ENCODE assay signal across 7 cellular contexts in the genomic region with DNA sequence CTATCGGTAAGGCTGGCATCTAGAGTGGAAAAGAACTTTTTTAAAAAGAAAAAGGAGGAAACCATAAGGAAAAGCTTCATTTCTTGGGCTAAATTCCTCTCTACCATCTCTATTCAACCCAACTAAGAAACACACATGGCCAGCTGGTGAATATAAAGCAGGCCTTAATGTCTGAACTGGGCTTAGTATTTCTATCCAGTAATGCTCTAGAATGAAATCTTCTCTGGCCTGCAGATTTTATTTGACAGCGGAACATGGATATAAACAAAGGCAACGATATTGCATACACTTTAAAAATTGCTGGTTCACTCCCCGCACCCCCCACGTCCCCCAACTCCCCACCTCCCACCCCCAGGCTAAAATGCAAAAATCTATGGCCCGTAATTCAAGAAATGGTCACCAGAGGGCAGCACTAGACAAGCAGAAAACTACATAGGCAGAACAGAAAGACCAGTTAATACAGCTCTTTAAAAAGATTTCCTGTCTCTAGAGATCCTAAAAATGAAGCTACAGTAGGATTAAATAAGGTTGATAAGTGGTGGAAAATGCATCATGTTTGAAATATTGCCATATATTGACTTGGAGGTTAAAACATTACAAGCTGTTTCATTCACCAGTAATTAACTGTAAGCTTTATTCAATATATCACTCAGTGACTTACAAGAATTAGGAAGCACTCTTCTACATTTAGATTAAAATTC.
DNase-seq lines count a peak whose midpoint lies in the region; ATAC-seq and TF ChIP-seq lines count a peak whose summit lies in the region.

No MANE protein-coding gene starts in this region.

- no peaks in the 10 kb centered on the region for H3K9me3 Mint-ChIP-seq in activated T-cell treated with anti-CD3 and anti-CD28 coated beads, Interleukin-2, amount 50 U/mL, for 24 hours

- DNase-seq in GM10266 (ENCODE audit: extremely low spot score) (peak; percentile 40), NOMO-1 treated with DMSO at 0.1 percent for 48 hours (lab: John Stamatoyannopoulos, UW; ENCODE audit: unreplicated experiment) (peak; percentile 58), foreskin keratinocyte (peak in 1 of 2 donors; percentile 36), HPDE6-E6E7 (ENCODE audit: extremely low spot score) (no peak)
- DNase-seq in activated T-cell treated with anti-CD3 and anti-CD28 coated beads, Interleukin-2, amount 50 U/mL, for 24 hours: peak; percentile 44

- H3K9me3 ChIP-seq in parathyroid adenoma (ENCODE audit: control insufficient read depth, low read length): no peaks in the 10 kb centered on the region

- no peaks in the 10 kb centered on the region for H3K4me1 Mint-ChIP-seq in activated T-cell treated with anti-CD3 and anti-CD28 coated beads, Interleukin-2, amount 50 U/mL, for 24 hours (ENCODE audit: low read depth)

- no peaks in the 10 kb centered on the region for H3K27me3 Mint-ChIP-seq in activated T-cell treated with anti-CD3 and anti-CD28 coated beads, Interleukin-2, amount 50 U/mL, for 24 hours

- no peak overlapping the region for H3K27ac Mint-ChIP-seq in activated T-cell treated with anti-CD3 and anti-CD28 coated beads, Interleukin-2, amount 50 U/mL, for 24 hours

- ATAC-seq in HG02885 (IDR thresholded peaks at IDR 0.05; ENCODE audit: poor library complexity, unreplicated experiment) (peak; percentile 73), foreskin keratinocyte (peak; percentile 42)

- no peak overlapping the region for H3K4me3 Mint-ChIP-seq in activated T-cell treated with anti-CD3 and anti-CD28 coated beads, Interleukin-2, amount 50 U/mL, for 24 hours

- no peaks in the 10 kb centered on the region for H3K36me3 Mint-ChIP-seq in activated T-cell treated with anti-CD3 and anti-CD28 coated beads, Interleukin-2, amount 50 U/mL, for 24 hours (ENCODE audit: low read depth)

- no peak overlapping the region for H3K27ac ChIP-seq in foreskin keratinocyte
- H3K27ac ChIP-seq in parathyroid adenoma: no peak overlapping the region

- no peak overlapping the region for H2AFZ ChIP-seq in parathyroid adenoma

- TF ChIP-seq CTCF in GM10266 (IDR thresholded peaks at IDR 0.05; ENCODE audit: control insufficient read depth, insufficient read depth, low read depth, missing control alignments) (peak; percentile 67), foreskin keratinocyte (conservative IDR thresholded peaks at IDR 0.05) (peak; percentile 70), parathyroid adenoma (IDR thresholded peaks at IDR 0.05) (peak; percentile 64)

- peaks cover 3% of the 10 kb centered on the region for H3K4me1 ChIP-seq in foreskin keratinocyte
- H3K4me1 ChIP-seq in parathyroid adenoma: no peaks in the 10 kb centered on the region

- no peaks in the 10 kb centered on the region for H3K36me3 ChIP-seq in parathyroid adenoma (ENCODE audit: control insufficient read depth, insufficient read depth, low read length)

- no peak overlapping the region for H3K9ac ChIP-seq in parathyroid adenoma

- H3K79me2 ChIP-seq in parathyroid adenoma: no peaks in the 10 kb centered on the region

- peaks cover 7% of the 10 kb centered on the region for H3K27me3 ChIP-seq in foreskin keratinocyte
- no peaks in the 10 kb centered on the region for H3K27me3 ChIP-seq in parathyroid adenoma (ENCODE audit: control insufficient read depth, insufficient read depth, low read length)

- H3K4me3 ChIP-seq in parathyroid adenoma (ENCODE audit: low read depth, low read length): no peak overlapping the region

- no peak overlapping the region for H3K4me2 ChIP-seq in parathyroid adenoma (ENCODE audit: low read length)
